Comparison of ENCODE assay signal across 8 cellular contexts in the genomic region with DNA sequence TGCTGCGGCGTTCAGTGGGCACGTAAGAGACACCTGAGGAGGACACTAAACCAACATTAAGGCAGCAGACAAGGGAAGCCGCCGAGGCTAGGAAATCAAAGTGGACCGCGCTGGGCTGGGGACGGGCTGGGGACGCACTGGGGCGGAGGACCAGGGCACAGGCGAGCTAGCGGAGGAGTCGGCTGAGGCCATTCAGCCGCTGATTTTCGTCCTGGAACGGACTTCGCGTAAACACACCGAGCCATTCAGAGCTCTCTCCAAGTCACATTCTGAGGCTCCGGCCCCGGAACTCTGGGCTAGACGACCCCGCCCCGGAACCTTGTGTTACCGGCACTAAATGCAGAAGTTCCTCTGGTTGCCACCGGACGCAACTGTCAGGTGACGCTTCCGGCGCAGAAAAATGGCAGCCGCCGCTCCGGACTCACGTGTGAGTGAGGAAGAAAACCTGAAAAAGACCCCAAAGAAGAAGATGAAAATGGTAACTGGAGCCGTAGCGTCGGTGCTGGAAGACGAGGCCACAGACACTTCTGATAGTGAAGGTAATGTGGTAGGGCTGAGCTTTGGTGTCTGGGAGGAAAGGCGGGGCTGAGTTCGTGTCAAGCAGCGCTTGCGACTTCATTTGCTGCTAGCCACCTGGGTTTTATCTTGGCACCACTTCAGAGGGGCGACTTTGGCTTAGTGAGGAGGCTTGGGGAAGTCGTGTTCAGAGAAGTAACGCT. TPM values are rescaled to one million over a fixed set of nuclear protein-coding genes. Genes with fewer than 3 reads are reported as not detected.
DNase-seq lines count a peak whose midpoint lies in the region; ATAC-seq and TF ChIP-seq lines count a peak whose summit lies in the region.

A gene with protein sequence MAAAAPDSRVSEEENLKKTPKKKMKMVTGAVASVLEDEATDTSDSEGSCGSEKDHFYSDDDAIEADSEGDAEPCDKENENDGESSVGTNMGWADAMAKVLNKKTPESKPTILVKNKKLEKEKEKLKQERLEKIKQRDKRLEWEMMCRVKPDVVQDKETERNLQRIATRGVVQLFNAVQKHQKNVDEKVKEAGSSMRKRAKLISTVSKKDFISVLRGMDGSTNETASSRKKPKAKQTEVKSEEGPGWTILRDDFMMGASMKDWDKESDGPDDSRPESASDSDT (plus strand): TSS at position 377 of the 719 bp plus-strand sequence. CDS start 24 bp downstream, at position 401.

- TF ChIP-seq POLR2A in tibial nerve (IDR thresholded peaks at IDR 0.05), result peak; percentile 17 to 37

- 0 to 1% methylated on average over 40 to 41 of the region's 45 CpGs for WGBS in tibial nerve, 2 donors

- TF ChIP-seq EP300 in tibial nerve (IDR thresholded peaks at IDR 0.05), result peak in 1 of 2 donors; percentile 88

- H3K27me3 Mint-ChIP-seq in activated naive CD8-positive, alpha-beta T cell treated with anti-CD3 and anti-CD28 coated beads, Interleukin-2, amount 10 ng/mL, durations not matched to agents 7 days and 5 days, result peaks cover 2% of the 10 kb centered on the region

- H3K9ac ChIP-seq in parathyroid adenoma, result no peak within 1 kb of the TSS

- H3K36me3 ChIP-seq in parathyroid adenoma (ENCODE audit: control insufficient read depth, insufficient read depth, low read length) (no peaks in the 10 kb centered on the region), tibial nerve (no peaks in the 10 kb centered on the region)

- no peaks in the 10 kb centered on the region for H3K4me1 ChIP-seq in parathyroid adenoma
- H3K4me1 ChIP-seq in tibial nerve, result peaks cover 2 to 43% (median 9%) of the 10 kb centered on the region in 4 donors

- DNase-seq in NCI-H128 (lab: John Stamatoyannopoulos, UW; ENCODE audit: unreplicated experiment), result peak; percentile 87
- peak; percentile 19 to 75 for DNase-seq in SW 1271 (lab: John Stamatoyannopoulos, UW)
- peak; percentile 87 for DNase-seq in activated naive CD8-positive, alpha-beta T cell treated with anti-CD3 and anti-CD28 coated beads, Interleukin-2, amount 10 ng/mL, durations not matched to agents 7 days and 5 days
- peak; percentile 92 for DNase-seq in Right ventricle myocardium superior
- peak; percentile 77 to 85 for DNase-seq in tibial nerve (ENCODE audit: low spot score in 2 of 2)

- H3K4me3 Mint-ChIP-seq in activated naive CD8-positive, alpha-beta T cell treated with anti-CD3 and anti-CD28 coated beads, Interleukin-2, amount 10 ng/mL, durations not matched to agents 7 days and 5 days, result peak within 1 kb of the TSS; percentile 93

- intact Hi-C loops in Right ventricle myocardium superior (cut with DNase I), result no loop called here

- peak within 1 kb of the TSS; percentile 96 for H3K4me2 ChIP-seq in parathyroid adenoma (ENCODE audit: low read length)

- H3K9me3 Mint-ChIP-seq in activated naive CD8-positive, alpha-beta T cell treated with anti-CD3 and anti-CD28 coated beads, Interleukin-2, amount 10 ng/mL, durations not matched to agents 7 days and 5 days, result peaks cover 3% of the 10 kb centered on the region

- H3K79me2 ChIP-seq in parathyroid adenoma, result peaks cover 2% of the 10 kb centered on the region

- peak within 1 kb of the TSS; percentile 96 for H2AFZ ChIP-seq in parathyroid adenoma

- H3K27ac ChIP-seq in parathyroid adenoma (peak within 1 kb of the TSS; percentile 51), tibial nerve (peak within 1 kb of the TSS in 3 of 4 donors; percentile 75 to 84 (median 80))

- no peaks in the 10 kb centered on the region for H3K36me3 Mint-ChIP-seq in activated naive CD8-positive, alpha-beta T cell treated with anti-CD3 and anti-CD28 coated beads, Interleukin-2, amount 10 ng/mL, durations not matched to agents 7 days and 5 days

- H3K27me3 ChIP-seq in parathyroid adenoma (ENCODE audit: control insufficient read depth, insufficient read depth, low read length), result no peaks in the 10 kb centered on the region
- no peaks in the 10 kb centered on the region for H3K27me3 ChIP-seq in tibial nerve

- peak within 1 kb of the TSS; percentile 90 for H3K27ac Mint-ChIP-seq in activated naive CD8-positive, alpha-beta T cell treated with anti-CD3 and anti-CD28 coated beads, Interleukin-2, amount 10 ng/mL, durations not matched to agents 7 days and 5 days

- peaks cover 21% of the 10 kb centered on the region for H3K4me1 Mint-ChIP-seq in activated naive CD8-positive, alpha-beta T cell treated with anti-CD3 and anti-CD28 coated beads, Interleukin-2, amount 10 ng/mL, durations not matched to agents 7 days and 5 days

- TF ChIP-seq CTCF in GM12875 (IDR thresholded peaks at IDR 0.05; ENCODE audit: borderline replicate concordance, insufficient read depth, low read depth, low read length), result no peak
- TF ChIP-seq CTCF in parathyroid adenoma (IDR thresholded peaks at IDR 0.05), result no peak
- peak in 2 of 5 experiments; percentile 42 to 47 for TF ChIP-seq CTCF in tibial nerve (IDR thresholded peaks at IDR 0.05)

- peak; percentile 99 for ATAC-seq in HG02759 (IDR thresholded peaks at IDR 0.05; ENCODE audit: unreplicated experiment)
- ATAC-seq in activated naive CD8-positive, alpha-beta T cell treated with anti-CD3 and anti-CD28 coated beads, Interleukin-2, amount 10 ng/mL, durations not matched to agents 7 days and 5 days (ENCODE audit: low read depth), result peak; percentile 98
- ATAC-seq in Right ventricle myocardium superior (ENCODE audit: poor library complexity), result peak; percentile 98

- no peaks in the 10 kb centered on the region for H3K9me3 ChIP-seq in parathyroid adenoma (ENCODE audit: control insufficient read depth, low read length)
- H3K9me3 ChIP-seq in tibial nerve, result peaks cover 0 to 6% (median 0%) of the 10 kb centered on the region in 4 donors

- H3K4me3 ChIP-seq in GM12875 (ENCODE audit: low read depth, low read length) (peak within 1 kb of the TSS; percentile 70), parathyroid adenoma (ENCODE audit: low read depth, low read length) (peak within 1 kb of the TSS; percentile 84), tibial nerve (peak within 1 kb of the TSS; percentile 80 to 86 (median 82))

- POLR2A ChIA-PET in activated naive CD8-positive, alpha-beta T cell treated with anti-CD3 and anti-CD28 coated beads, Interleukin-2, amount 10 ng/mL, durations not matched to agents 7 days and 5 days (lab: Charles Lee), result interaction anchor here (0.8 to 1.4 kb wide), 4 partner anchors 11 to 654 kb away, joined by 3 to 9 read pairs (median 6); partner anchors contain the start of genes GPATCH2 and SPATA17

RNA-seq across cellular contexts. Expression of the gene that starts here (rescaled TPM):
- total RNA-seq in activated naive CD8-positive, alpha-beta T cell treated with anti-CD3 and anti-CD28 coated beads, Interleukin-2, amount 10 ng/mL, durations not matched to agents 7 days and 5 days, result 10 to 100 TPM; 15.6 to 17.9 TPM
- total RNA-seq in Right ventricle myocardium superior (21.7 TPM), tibial nerve (1 to 10 TPM; 6.3 to 9.6 (median 7.8) TPM)

Comparison
In these comparisons a context has a peak if more than half of its experiments do, and no peak if none do; other contexts are left out.
1. Peak in every context shown above with its lines: DNase-seq, ATAC-seq, H3K4me3 ChIP-seq and H3K27ac ChIP-seq.